ENCODE assay signal across 1 cellular context in the genomic region with DNA sequence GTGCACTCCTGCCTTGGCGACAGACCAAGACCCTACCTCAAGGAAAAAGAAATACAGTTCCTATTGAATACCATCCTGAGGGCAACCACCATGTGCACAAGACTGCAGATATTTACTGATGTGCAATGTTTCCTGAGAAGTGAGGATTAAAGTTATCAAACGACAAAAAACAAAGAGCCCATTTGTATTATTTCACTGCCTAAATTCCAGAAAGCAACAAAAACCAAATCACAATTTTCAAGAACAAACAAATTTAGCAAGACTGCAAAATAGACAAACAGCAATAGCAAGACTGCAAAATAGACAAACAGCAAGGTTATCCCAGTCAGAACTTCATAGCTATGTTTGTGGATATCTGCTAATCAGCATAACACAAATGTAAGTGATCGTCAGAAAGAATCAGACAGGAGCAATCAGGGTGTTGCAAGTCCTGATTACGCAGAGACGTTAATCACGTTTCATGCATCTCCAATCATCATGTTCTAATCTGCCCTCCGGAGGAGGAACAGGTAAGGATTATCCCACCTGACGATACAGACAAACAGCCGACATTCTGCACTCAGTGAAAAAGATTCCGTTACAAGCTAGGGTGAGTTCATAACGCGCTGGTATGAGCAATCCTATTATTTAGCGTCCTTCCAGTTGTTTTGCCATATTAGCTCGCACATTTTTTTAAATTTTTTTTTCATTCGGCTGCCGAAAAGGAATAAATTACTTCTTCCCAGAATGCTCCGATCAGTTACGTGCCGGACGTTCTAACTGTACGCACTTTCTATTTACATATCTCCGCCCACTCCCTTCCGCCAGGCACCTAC.
A peak's percentile ranks its signal among the peaks of the same experiment; 100 is the strongest.
TF ChIP-seq lines count a peak whose summit lies in the region.

No MANE protein-coding gene starts in this region.

TF ChIP-seq in K562, 482 proteins besides CTCF, POLR2A, EP300 and RAD21 (continued from another document and continues in another):
- TF ChIP-seq, protein P1, sequence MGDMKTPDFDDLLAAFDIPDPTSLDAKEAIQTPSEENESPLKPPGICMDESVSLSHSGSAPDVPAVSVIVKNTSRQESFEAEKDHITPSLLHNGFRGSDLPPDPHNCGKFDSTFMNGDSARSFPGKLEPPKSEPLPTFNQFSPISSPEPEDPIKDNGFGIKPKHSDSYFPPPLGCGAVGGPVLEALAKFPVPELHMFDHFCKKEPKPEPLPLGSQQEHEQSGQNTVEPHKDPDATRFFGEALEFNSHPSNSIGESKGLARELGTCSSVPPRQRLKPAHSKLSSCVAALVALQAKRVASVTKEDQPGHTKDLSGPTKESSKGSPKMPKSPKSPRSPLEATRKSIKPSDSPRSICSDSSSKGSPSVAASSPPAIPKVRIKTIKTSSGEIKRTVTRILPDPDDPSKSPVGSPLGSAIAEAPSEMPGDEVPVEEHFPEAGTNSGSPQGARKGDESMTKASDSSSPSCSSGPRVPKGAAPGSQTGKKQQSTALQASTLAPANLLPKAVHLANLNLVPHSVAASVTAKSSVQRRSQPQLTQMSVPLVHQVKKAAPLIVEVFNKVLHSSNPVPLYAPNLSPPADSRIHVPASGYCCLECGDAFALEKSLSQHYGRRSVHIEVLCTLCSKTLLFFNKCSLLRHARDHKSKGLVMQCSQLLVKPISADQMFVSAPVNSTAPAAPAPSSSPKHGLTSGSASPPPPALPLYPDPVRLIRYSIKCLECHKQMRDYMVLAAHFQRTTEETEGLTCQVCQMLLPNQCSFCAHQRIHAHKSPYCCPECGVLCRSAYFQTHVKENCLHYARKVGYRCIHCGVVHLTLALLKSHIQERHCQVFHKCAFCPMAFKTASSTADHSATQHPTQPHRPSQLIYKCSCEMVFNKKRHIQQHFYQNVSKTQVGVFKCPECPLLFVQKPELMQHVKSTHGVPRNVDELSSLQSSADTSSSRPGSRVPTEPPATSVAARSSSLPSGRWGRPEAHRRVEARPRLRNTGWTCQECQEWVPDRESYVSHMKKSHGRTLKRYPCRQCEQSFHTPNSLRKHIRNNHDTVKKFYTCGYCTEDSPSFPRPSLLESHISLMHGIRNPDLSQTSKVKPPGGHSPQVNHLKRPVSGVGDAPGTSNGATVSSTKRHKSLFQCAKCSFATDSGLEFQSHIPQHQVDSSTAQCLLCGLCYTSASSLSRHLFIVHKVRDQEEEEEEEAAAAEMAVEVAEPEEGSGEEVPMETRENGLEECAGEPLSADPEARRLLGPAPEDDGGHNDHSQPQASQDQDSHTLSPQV (IDR thresholded peaks at IDR 0.05), result peak; percentile 83
- peak; percentile 95 to 97; a peak in 2 of 4 replicates for TF ChIP-seq SIN3A (IDR thresholded peaks at IDR 0.05; ENCODE audit: borderline replicate concordance in 2 of 2, control insufficient read depth in 1 of 2, low read depth in 2 of 2, low read length in 2 of 2)
- TF ChIP-seq ZNF354B (CRISPR knock-in tag; IDR thresholded peaks at IDR 0.05), result peak; percentile 81
- TF ChIP-seq PRPF4 (IDR thresholded peaks at IDR 0.05; ENCODE audit: insufficient read depth, low read depth, low read length, poor library complexity, severe bottlenecking), result no peak
- no peak for TF ChIP-seq NRF1 (conservative IDR thresholded peaks at IDR 0.05 in 1 of 2, IDR thresholded peaks at IDR 0.05 in 1 of 2)
- peak; percentile 100 for TF ChIP-seq POLR2AphosphoS5 (IDR thresholded peaks at IDR 0.05; ENCODE audit: control insufficient read depth, insufficient read depth, low read depth, low read length)
- peak; percentile 69 for TF ChIP-seq GABPA (tag; conservative IDR thresholded peaks at IDR 0.05; ENCODE audit: low read depth)
- peak; percentile 60; the same call in 1 of the 2 replicates for TF ChIP-seq ZKSCAN8 (CRISPR knock-in tag; IDR thresholded peaks at IDR 0.05)
- peak; percentile 32 for TF ChIP-seq PHF20 (IDR thresholded peaks at IDR 0.05; ENCODE audit: partially characterized antibody)
- no peak for TF ChIP-seq SIRT6 (IDR thresholded peaks at IDR 0.05; ENCODE audit: low read depth, low read length)
- TF ChIP-seq ZNF174 (CRISPR knock-in tag; IDR thresholded peaks at IDR 0.05), result peak; percentile 86; the same call in 1 of the 2 replicates
- no peak for TF ChIP-seq CEBPZ (IDR thresholded peaks at IDR 0.05; ENCODE audit: borderline replicate concordance, low read depth, low read length)
- peak; percentile 68 for TF ChIP-seq CREM (IDR thresholded peaks at IDR 0.05; ENCODE audit: low read depth)
- TF ChIP-seq, protein P2, sequence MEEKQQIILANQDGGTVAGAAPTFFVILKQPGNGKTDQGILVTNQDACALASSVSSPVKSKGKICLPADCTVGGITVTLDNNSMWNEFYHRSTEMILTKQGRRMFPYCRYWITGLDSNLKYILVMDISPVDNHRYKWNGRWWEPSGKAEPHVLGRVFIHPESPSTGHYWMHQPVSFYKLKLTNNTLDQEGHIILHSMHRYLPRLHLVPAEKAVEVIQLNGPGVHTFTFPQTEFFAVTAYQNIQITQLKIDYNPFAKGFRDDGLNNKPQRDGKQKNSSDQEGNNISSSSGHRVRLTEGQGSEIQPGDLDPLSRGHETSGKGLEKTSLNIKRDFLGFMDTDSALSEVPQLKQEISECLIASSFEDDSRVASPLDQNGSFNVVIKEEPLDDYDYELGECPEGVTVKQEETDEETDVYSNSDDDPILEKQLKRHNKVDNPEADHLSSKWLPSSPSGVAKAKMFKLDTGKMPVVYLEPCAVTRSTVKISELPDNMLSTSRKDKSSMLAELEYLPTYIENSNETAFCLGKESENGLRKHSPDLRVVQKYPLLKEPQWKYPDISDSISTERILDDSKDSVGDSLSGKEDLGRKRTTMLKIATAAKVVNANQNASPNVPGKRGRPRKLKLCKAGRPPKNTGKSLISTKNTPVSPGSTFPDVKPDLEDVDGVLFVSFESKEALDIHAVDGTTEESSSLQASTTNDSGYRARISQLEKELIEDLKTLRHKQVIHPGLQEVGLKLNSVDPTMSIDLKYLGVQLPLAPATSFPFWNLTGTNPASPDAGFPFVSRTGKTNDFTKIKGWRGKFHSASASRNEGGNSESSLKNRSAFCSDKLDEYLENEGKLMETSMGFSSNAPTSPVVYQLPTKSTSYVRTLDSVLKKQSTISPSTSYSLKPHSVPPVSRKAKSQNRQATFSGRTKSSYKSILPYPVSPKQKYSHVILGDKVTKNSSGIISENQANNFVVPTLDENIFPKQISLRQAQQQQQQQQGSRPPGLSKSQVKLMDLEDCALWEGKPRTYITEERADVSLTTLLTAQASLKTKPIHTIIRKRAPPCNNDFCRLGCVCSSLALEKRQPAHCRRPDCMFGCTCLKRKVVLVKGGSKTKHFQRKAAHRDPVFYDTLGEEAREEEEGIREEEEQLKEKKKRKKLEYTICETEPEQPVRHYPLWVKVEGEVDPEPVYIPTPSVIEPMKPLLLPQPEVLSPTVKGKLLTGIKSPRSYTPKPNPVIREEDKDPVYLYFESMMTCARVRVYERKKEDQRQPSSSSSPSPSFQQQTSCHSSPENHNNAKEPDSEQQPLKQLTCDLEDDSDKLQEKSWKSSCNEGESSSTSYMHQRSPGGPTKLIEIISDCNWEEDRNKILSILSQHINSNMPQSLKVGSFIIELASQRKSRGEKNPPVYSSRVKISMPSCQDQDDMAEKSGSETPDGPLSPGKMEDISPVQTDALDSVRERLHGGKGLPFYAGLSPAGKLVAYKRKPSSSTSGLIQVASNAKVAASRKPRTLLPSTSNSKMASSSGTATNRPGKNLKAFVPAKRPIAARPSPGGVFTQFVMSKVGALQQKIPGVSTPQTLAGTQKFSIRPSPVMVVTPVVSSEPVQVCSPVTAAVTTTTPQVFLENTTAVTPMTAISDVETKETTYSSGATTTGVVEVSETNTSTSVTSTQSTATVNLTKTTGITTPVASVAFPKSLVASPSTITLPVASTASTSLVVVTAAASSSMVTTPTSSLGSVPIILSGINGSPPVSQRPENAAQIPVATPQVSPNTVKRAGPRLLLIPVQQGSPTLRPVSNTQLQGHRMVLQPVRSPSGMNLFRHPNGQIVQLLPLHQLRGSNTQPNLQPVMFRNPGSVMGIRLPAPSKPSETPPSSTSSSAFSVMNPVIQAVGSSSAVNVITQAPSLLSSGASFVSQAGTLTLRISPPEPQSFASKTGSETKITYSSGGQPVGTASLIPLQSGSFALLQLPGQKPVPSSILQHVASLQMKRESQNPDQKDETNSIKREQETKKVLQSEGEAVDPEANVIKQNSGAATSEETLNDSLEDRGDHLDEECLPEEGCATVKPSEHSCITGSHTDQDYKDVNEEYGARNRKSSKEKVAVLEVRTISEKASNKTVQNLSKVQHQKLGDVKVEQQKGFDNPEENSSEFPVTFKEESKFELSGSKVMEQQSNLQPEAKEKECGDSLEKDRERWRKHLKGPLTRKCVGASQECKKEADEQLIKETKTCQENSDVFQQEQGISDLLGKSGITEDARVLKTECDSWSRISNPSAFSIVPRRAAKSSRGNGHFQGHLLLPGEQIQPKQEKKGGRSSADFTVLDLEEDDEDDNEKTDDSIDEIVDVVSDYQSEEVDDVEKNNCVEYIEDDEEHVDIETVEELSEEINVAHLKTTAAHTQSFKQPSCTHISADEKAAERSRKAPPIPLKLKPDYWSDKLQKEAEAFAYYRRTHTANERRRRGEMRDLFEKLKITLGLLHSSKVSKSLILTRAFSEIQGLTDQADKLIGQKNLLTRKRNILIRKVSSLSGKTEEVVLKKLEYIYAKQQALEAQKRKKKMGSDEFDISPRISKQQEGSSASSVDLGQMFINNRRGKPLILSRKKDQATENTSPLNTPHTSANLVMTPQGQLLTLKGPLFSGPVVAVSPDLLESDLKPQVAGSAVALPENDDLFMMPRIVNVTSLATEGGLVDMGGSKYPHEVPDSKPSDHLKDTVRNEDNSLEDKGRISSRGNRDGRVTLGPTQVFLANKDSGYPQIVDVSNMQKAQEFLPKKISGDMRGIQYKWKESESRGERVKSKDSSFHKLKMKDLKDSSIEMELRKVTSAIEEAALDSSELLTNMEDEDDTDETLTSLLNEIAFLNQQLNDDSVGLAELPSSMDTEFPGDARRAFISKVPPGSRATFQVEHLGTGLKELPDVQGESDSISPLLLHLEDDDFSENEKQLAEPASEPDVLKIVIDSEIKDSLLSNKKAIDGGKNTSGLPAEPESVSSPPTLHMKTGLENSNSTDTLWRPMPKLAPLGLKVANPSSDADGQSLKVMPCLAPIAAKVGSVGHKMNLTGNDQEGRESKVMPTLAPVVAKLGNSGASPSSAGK (IDR thresholded peaks at IDR 0.05), result peak; percentile 36
- peak; percentile 97; the same call in 1 of the 2 replicates for TF ChIP-seq ETS1 (conservative IDR thresholded peaks at IDR 0.05; ENCODE audit: control insufficient read depth, low read depth, low read length)
- TF ChIP-seq POLR3A (IDR thresholded peaks at IDR 0.05; ENCODE audit: borderline replicate concordance, extremely low read depth, insufficient read depth, insufficient read length), result no peak
- TF ChIP-seq, protein P3, sequence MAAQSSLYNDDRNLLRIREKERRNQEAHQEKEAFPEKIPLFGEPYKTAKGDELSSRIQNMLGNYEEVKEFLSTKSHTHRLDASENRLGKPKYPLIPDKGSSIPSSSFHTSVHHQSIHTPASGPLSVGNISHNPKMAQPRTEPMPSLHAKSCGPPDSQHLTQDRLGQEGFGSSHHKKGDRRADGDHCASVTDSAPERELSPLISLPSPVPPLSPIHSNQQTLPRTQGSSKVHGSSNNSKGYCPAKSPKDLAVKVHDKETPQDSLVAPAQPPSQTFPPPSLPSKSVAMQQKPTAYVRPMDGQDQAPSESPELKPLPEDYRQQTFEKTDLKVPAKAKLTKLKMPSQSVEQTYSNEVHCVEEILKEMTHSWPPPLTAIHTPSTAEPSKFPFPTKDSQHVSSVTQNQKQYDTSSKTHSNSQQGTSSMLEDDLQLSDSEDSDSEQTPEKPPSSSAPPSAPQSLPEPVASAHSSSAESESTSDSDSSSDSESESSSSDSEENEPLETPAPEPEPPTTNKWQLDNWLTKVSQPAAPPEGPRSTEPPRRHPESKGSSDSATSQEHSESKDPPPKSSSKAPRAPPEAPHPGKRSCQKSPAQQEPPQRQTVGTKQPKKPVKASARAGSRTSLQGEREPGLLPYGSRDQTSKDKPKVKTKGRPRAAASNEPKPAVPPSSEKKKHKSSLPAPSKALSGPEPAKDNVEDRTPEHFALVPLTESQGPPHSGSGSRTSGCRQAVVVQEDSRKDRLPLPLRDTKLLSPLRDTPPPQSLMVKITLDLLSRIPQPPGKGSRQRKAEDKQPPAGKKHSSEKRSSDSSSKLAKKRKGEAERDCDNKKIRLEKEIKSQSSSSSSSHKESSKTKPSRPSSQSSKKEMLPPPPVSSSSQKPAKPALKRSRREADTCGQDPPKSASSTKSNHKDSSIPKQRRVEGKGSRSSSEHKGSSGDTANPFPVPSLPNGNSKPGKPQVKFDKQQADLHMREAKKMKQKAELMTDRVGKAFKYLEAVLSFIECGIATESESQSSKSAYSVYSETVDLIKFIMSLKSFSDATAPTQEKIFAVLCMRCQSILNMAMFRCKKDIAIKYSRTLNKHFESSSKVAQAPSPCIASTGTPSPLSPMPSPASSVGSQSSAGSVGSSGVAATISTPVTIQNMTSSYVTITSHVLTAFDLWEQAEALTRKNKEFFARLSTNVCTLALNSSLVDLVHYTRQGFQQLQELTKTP (IDR thresholded peaks at IDR 0.05; ENCODE audit: low read depth in 1 of 2, partially characterized antibody in 2 of 2), result peak; percentile 88 to 98
- TF ChIP-seq ASH1L (IDR thresholded peaks at IDR 0.05; ENCODE audit: borderline replicate concordance, low read depth, partially characterized antibody), result peak; percentile 76
- peak; percentile 76 for TF ChIP-seq CREB1 (IDR thresholded peaks at IDR 0.05)
- TF ChIP-seq CREB1 (CRISPR knock-in tag; IDR thresholded peaks at IDR 0.05), result peak; percentile 62; the same call in 1 of the 2 replicates
- peak; percentile 100 for TF ChIP-seq POLR2B (IDR thresholded peaks at IDR 0.05; ENCODE audit: low read depth, partially characterized antibody)
- TF ChIP-seq GATAD2A (IDR thresholded peaks at IDR 0.05), result peak; percentile 98
